Comparison of ENCODE assay signal across 18 cellular contexts in genomic region chr6:168524644-168525043, GRCh38.
A peak's percentile ranks its signal among the peaks of the same experiment; 100 is the strongest.
DNase-seq lines count a peak whose midpoint lies in the region; ATAC-seq and TF ChIP-seq lines count a peak whose summit lies in the region.
"Had no signal": no experiment of that assay in that cellular context is flagged by ENCODE, and none has a peak within 500 bp of the region (broad histone marks: within the 10 kb centered on the region; RNA-seq: fewer than 3 reads in every experiment).

No MANE protein-coding gene starts in this region.

- H3K4me1 ChIP-seq in ascending aorta: peaks cover 14 to 32% of the 10 kb centered on the region in 2 donors
- peaks cover 17 to 52% of the 10 kb centered on the region in 2 donors for H3K4me1 ChIP-seq in thoracic aorta (ENCODE audit: control insufficient read depth in 1 of 2, low read depth in 2 of 2)
- H3K4me1 ChIP-seq in gastroesophageal sphincter: peaks cover 7 to 36% (median 12%) of the 10 kb centered on the region in 3 donors
- H3K4me1 ChIP-seq: spleen had no signal

- H3K9me3 ChIP-seq in ascending aorta: no peaks in the 10 kb centered on the region
- H3K9me3 ChIP-seq in thoracic aorta: no peaks in the 10 kb centered on the region
- H3K9me3 ChIP-seq in gastroesophageal sphincter: no peaks in the 10 kb centered on the region
- H3K9me3 ChIP-seq: BLaER1 treated with 17β-estradiol and CSF1 and Interleukin-3, amounts not matched to agents 10 nM and 100 nM; spleen; transverse colon had no signal

- H3K27me3 ChIP-seq in ascending aorta (no peaks in the 10 kb centered on the region), thoracic aorta (replicated peaks; ENCODE audit: insufficient read depth) (no peaks in the 10 kb centered on the region), gastroesophageal sphincter (no peaks in the 10 kb centered on the region)
- H3K27me3 ChIP-seq: BLaER1 treated with 17β-estradiol and CSF1 and Interleukin-3, amounts not matched to agents 10 nM and 100 nM; spleen; transverse colon had no signal

- TF ChIP-seq POLR2A in gastroesophageal sphincter (IDR thresholded peaks at IDR 0.05): no peak

- H3K4me3 ChIP-seq in ascending aorta (no peak overlapping the region), thoracic aorta (no peak overlapping the region), gastroesophageal sphincter (no peak overlapping the region)
- H3K4me3 ChIP-seq: BLaER1 treated with 17β-estradiol and CSF1 and Interleukin-3, amounts not matched to agents 10 nM and 100 nM; spleen; transverse colon had no signal

- TF ChIP-seq CTCF in ascending aorta (IDR thresholded peaks at IDR 0.05) (peak in 1 of 3 experiments; percentile 12), thoracic aorta (IDR thresholded peaks at IDR 0.05) (no peak), gastroesophageal sphincter (IDR thresholded peaks at IDR 0.05) (no peak)

- TF ChIP-seq EP300 in gastroesophageal sphincter (IDR thresholded peaks at IDR 0.05): no peak

- no peaks in the 10 kb centered on the region for H3K36me3 ChIP-seq in ascending aorta
- peaks cover 2% of the 10 kb centered on the region for H3K36me3 ChIP-seq in thoracic aorta
- no peaks in the 10 kb centered on the region for H3K36me3 ChIP-seq in gastroesophageal sphincter
- H3K36me3 ChIP-seq: BLaER1 treated with 17β-estradiol and CSF1 and Interleukin-3, amounts not matched to agents 10 nM and 100 nM; spleen; transverse colon had no signal

- intact Hi-C loops in ascending aorta (cut with DNase I): loop anchor here (5.0 to 10.0 kb wide), 3 partner anchors 53 to 360 kb away; no protein-coding TSS in a partner anchor

- ATAC-seq in thoracic aorta (ENCODE audit: insufficient number of reproducible peaks, low FRiP score, low read depth): no peak
- no peak for ATAC-seq in gastroesophageal sphincter
- ATAC-seq in GM18868 (IDR thresholded peaks at IDR 0.05; ENCODE audit: unreplicated experiment): no peak
- ATAC-seq: naive thymus-derived CD4-positive, alpha-beta T cell; PC-3; stimulated activated effector memory CD8-positive, alpha-beta T cell treated with anti-CD3 and anti-CD28 coated beads, Interleukin-12 subunit alpha, Interleukin-12 subunit beta, amount 100 ng/mL, for 72 hours had no signal

- peak; percentile 39 to 62 for DNase-seq in NCI-H187 (lab: John Stamatoyannopoulos, UW)
- DNase-seq in NCI-H187 treated with DMSO at 0.1 percent for 48 hours (lab: John Stamatoyannopoulos, UW): no peak
- DNase-seq in ascending aorta (ENCODE audit: low spot score in 2 of 2): peak in 1 of 2 donors; percentile 60
- DNase-seq in iPS-NIHi11 (ENCODE audit: low spot score): peak; percentile 84
- no peak for DNase-seq in thoracic aorta (ENCODE audit: low spot score)
- no peak for DNase-seq in AG08395 (ENCODE audit: low spot score)
- DNase-seq: activated CD4-positive, alpha-beta T cell treated with anti-CD3 and anti-CD28 coated beads, Interleukin-2, amount 10 ng/mL, durations not matched to agents 7 days and 5 days; activated naive CD4-positive, alpha-beta T cell treated with anti-CD3 and anti-CD28 coated beads, Interleukin-2, amount 50 U/mL, for 16 hours; GOT3; naive thymus-derived CD4-positive, alpha-beta T cell; NCI-H524 treated with DMSO at 0.1 percent for 48 hours; PC-3; transverse colon had no signal

- WGBS in gastroesophageal sphincter (ENCODE audit: low coverage in 1 of 2), 2 donors: 79 to 82% methylated on average over 4 to 9 of the region's 12 CpGs

- H3K27ac ChIP-seq in ascending aorta: peak overlapping the region; percentile 90 to 95
- H3K27ac ChIP-seq in thoracic aorta: peak overlapping the region; percentile 90 to 92
- peak overlapping the region in 2 of 4 donors; percentile 74 to 86 for H3K27ac ChIP-seq in gastroesophageal sphincter
- H3K27ac ChIP-seq: BLaER1 treated with 17β-estradiol and CSF1 and Interleukin-3, amounts not matched to agents 10 nM and 100 nM; spleen; transverse colon had no signal

Comparison
In these comparisons a context has a peak if more than half of its experiments do, and no peak if none do; other contexts are left out.
1. DNase-seq: peak in NCI-H187 (2 of 2) and iPS-NIHi11 (single experiment); none in NCI-H187 treated with DMSO at 0.1 percent for 48 hours (single experiment), thoracic aorta (single experiment) and AG08395 (single experiment).